ENCODE assay signal across 21 cellular contexts in the genomic region with DNA sequence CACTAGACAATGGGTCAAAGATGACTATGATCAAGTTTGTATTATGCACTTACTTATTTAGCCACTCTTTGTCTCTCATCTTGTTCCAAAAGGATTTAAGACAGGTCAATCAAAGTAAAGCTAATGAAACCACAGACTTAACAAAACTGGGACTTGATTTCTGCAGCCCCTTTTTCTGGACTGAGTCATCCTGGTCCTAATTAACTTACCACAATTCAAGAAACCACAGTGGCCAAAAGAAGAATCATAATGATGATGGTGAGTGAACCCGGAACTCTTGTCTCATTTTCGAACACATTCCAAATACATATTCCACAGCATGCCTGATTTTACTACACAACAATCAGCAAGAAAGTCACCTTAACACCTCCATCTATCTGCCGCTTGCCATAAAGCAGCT.
"Had no signal": no experiment of that assay in that cellular context is flagged by ENCODE, and none has a peak within 500 bp of the region (broad histone marks: within the 10 kb centered on the region; RNA-seq: fewer than 3 reads in every experiment).

No MANE protein-coding gene starts in this region.

- H3K4me3 ChIP-seq: cardiac muscle cell, colonic mucosa, dorsolateral prefrontal cortex, ovary, prostate gland, right atrium auricular region, tibial nerve had no signal

- H3K4me1 ChIP-seq: colonic mucosa, prostate gland, right atrium auricular region, tibial nerve had no signal

- ATAC-seq: activated CD8-positive, alpha-beta T cell treated with anti-CD3 and anti-CD28 coated beads for 36 hours; activated naive CD8-positive, alpha-beta T cell treated with anti-CD3 and anti-CD28 coated beads, Interleukin-2, amount 50 U/mL, for 24 hours; left cardiac atrium had no signal

- H3K27me3 ChIP-seq: cardiac muscle cell, colonic mucosa, ovary, right atrium auricular region, tibial nerve had no signal

- H3K27ac ChIP-seq: cardiac muscle cell, colonic mucosa, dorsolateral prefrontal cortex, ovary, prostate gland, right atrium auricular region, tibial nerve had no signal

- DNase-seq: activated B cell treated with CpG ODN at 0.5 μM for 24 hours; activated CD4-positive, alpha-beta T cell treated with anti-CD3 and anti-CD28 coated beads, Interleukin-2, amount 50 U/mL, for 1 hour; activated CD8-positive, alpha-beta T cell treated with anti-CD3 and anti-CD28 coated beads for 36 hours; activated naive CD8-positive, alpha-beta T cell treated with anti-CD3 and anti-CD28 coated beads, Interleukin-2, amount 50 U/mL, for 24 hours; activated T-cell treated with anti-CD3 and anti-CD28 coated beads, Interleukin-2, amount 50 U/mL, for 48 hours; amygdala; cerebellar nuclear complex; colonic mucosa; dorsolateral prefrontal cortex; effector memory CD4-positive, alpha-beta T cell; head of caudate nucleus; hippocampal formation; left cardiac atrium; mammary epithelial cell; ovary; stimulated activated CD4-positive, alpha-beta T cell treated with anti-CD3 and anti-CD28 coated beads, Interleukin-2, amount 100 ng/mL, for 48 hours; stimulated activated naive CD4-positive, alpha-beta T cell treated with Interleukin-2 at 50 U/mL for 16 hours had no signal

- H3K36me3 ChIP-seq: cardiac muscle cell, colonic mucosa, ovary, prostate gland, right atrium auricular region, tibial nerve had no signal

- H3K9me3 ChIP-seq: colonic mucosa, ovary, prostate gland had no signal
